ENCODE assay signal across 8 cellular contexts in the genomic region with DNA sequence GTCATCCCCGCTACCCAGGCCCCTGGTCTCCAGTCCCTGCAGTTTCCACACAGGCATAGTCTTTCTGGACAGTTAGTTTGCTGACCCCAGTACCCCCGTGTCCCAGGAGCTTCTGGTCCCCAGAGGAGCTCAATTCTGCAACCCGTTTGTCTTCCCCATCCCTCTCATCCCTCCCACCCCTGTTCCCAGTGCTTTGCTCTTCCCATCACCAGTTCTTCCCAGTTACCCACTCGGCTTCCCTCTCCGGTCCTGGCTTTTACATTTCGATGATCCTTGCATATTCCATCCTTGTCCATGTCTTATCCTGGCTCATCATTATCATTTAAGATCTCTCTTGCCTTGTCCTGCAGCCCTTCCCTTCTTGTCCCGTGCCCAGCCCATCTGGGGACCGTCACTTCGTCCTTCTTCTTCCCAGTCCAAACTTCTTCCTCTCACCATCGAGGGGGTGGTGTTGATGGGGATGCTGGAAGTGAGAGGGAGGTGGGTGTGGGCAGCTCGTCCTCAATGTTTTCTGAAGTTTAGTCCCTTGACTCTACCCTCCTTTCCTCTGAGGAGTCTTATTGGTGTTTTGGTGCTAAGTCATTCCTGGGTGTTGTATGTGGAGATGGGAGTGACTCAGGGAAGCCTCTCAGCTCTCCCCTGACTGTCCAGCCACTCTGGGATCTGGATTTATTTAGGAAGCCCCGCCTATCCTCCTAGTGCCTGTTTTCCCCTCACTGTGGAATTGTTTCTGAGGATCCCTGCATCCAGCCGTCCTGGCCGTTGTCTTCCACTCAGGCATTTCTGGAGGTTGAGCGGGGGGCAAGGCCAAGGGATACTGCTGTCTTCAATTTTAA. TPM values are rescaled to one million over a fixed set of nuclear protein-coding genes. Genes with fewer than 3 reads are reported as not detected.
DNase-seq lines count a peak whose midpoint lies in the region; ATAC-seq and TF ChIP-seq lines count a peak whose summit lies in the region.

No MANE protein-coding gene starts in this region.

- H3K4me3 ChIP-seq in liver (ENCODE audit: low read depth in 1 of 3, low read length in 3 of 3) (peak overlapping the region; percentile 83 to 93 (median 89)), thymus (ENCODE audit: low read length) (peak overlapping the region; percentile 66)

- H3K36me3 ChIP-seq in liver (ENCODE audit: control insufficient read depth in 4 of 4, insufficient read depth in 3 of 4, low read depth in 1 of 4, low read length in 3 of 4) (peaks cover 0 to 2% (median 0%) of the 10 kb centered on the region in 4 donors), thymus (ENCODE audit: control insufficient read depth, insufficient read depth) (peaks cover 5% of the 10 kb centered on the region)

- TF ChIP-seq CTCF in liver (IDR thresholded peaks at IDR 0.05; ENCODE audit: low read depth, low read length, missing input control), result no peak

- H3K9me3 ChIP-seq in liver (ENCODE audit: control insufficient read depth in 4 of 4, low read length in 3 of 4), result no peaks in the 10 kb centered on the region
- H3K9me3 ChIP-seq in thymus (ENCODE audit: control insufficient read depth), result no peaks in the 10 kb centered on the region

- TF ChIP-seq RAD21 in liver (IDR thresholded peaks at IDR 0.05), result no peak

- no peak for ATAC-seq in HG02885 (IDR thresholded peaks at IDR 0.05; ENCODE audit: poor library complexity, unreplicated experiment)

- peak overlapping the region; percentile 17 to 46 for H3K27ac ChIP-seq in liver (ENCODE audit: low read depth in 1 of 2, low read length in 2 of 2)
- no peak overlapping the region for H3K27ac ChIP-seq in thymus (ENCODE audit: low read depth)

- H3K9ac ChIP-seq in liver (ENCODE audit: low read depth in 1 of 2, low read length in 2 of 2), result peak overlapping the region; percentile 87 to 89

- DNase-seq in Daoy (ENCODE audit: low read depth) (peak; percentile 63), NCI-H226 (peak; percentile 57), cerebellar cortex (ENCODE audit: low spot score) (peak; percentile 54), NCI-H1048 (lab: John Stamatoyannopoulos, UW) (no peak), NCI-H748 treated with DMSO at 0.1 percent for 48 hours (lab: John Stamatoyannopoulos, UW) (no peak)

- WGBS in liver, result 36% methylated on average over 15 of the region's 15 CpGs
- WGBS in thymus, result 45% methylated on average over 15 of the region's 15 CpGs

- no peaks in the 10 kb centered on the region for H3K27me3 ChIP-seq in liver (ENCODE audit: control insufficient read depth in 4 of 4, insufficient read depth in 4 of 4, low read length in 3 of 4)
- no peaks in the 10 kb centered on the region for H3K27me3 ChIP-seq in thymus (ENCODE audit: control insufficient read depth, insufficient read depth)

- peaks cover 2 to 22% (median 17%) of the 10 kb centered on the region in 4 donors for H3K4me1 ChIP-seq in liver (ENCODE audit: control insufficient read depth in 4 of 4, insufficient read depth in 4 of 4, low read length in 3 of 4)
- H3K4me1 ChIP-seq in thymus (ENCODE audit: control insufficient read depth, insufficient read depth, low read length), result peaks cover 11% of the 10 kb centered on the region

TF ChIP-seq in liver, 16 proteins besides CTCF, POLR2A, EP300 and RAD21:
- TF ChIP-seq HNF4A (conservative IDR thresholded peaks at IDR 0.05) (no peak), MAX (IDR thresholded peaks at IDR 0.05) (no peak), NR2F2 (IDR thresholded peaks at IDR 0.05) (no peak), RXRA (IDR thresholded peaks at IDR 0.05) (no peak), SP1 (IDR thresholded peaks at IDR 0.05) (no peak), EGR1 (IDR thresholded peaks at IDR 0.05; ENCODE audit: low read depth in 2 of 2) (no peak), ATF3 (IDR thresholded peaks at IDR 0.05) (no peak), ZBTB33 (IDR thresholded peaks at IDR 0.05) (no peak), FOXA1 (IDR thresholded peaks at IDR 0.05) (no peak), HNF4G (IDR thresholded peaks at IDR 0.05) (no peak), YY1 (IDR thresholded peaks at IDR 0.05) (no peak), TAF1 (conservative IDR thresholded peaks at IDR 0.05) (no peak), JUND (IDR thresholded peaks at IDR 0.05) (no peak), FOXA2 (IDR thresholded peaks at IDR 0.05) (no peak), GABPA (IDR thresholded peaks at IDR 0.05 in 1 of 2, conservative IDR thresholded peaks at IDR 0.05 in 1 of 2) (no peak)
- TF ChIP-seq, protein P1, sequence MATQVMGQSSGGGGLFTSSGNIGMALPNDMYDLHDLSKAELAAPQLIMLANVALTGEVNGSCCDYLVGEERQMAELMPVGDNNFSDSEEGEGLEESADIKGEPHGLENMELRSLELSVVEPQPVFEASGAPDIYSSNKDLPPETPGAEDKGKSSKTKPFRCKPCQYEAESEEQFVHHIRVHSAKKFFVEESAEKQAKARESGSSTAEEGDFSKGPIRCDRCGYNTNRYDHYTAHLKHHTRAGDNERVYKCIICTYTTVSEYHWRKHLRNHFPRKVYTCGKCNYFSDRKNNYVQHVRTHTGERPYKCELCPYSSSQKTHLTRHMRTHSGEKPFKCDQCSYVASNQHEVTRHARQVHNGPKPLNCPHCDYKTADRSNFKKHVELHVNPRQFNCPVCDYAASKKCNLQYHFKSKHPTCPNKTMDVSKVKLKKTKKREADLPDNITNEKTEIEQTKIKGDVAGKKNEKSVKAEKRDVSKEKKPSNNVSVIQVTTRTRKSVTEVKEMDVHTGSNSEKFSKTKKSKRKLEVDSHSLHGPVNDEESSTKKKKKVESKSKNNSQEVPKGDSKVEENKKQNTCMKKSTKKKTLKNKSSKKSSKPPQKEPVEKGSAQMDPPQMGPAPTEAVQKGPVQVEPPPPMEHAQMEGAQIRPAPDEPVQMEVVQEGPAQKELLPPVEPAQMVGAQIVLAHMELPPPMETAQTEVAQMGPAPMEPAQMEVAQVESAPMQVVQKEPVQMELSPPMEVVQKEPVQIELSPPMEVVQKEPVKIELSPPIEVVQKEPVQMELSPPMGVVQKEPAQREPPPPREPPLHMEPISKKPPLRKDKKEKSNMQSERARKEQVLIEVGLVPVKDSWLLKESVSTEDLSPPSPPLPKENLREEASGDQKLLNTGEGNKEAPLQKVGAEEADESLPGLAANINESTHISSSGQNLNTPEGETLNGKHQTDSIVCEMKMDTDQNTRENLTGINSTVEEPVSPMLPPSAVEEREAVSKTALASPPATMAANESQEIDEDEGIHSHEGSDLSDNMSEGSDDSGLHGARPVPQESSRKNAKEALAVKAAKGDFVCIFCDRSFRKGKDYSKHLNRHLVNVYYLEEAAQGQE (IDR thresholded peaks at IDR 0.05), result no peak
TF ChIP-seq in liver: peak in this region for 0.

RNA-seq across cellular contexts. Expression of gene SNX29, which starts 0.9 kb away (rescaled TPM):
- 3.0 and 7.2 TPM in 2 replicates for total RNA-seq in Daoy (2014; rRNA removed; shearing (Covaris generic))
- total RNA-seq in liver, result 10 to 100 TPM in 1 of 2 donors, 1 to 10 TPM in 1; 8.9 to 10.5 TPM
- polyA plus RNA-seq in liver, result 10 to 100 TPM in 1 of 2 donors, 1 to 10 TPM in 1; 1.9 to 11.9 TPM
- 10.4 TPM for polyA plus RNA-seq in thymus

RNA-seq across cellular contexts. Expression of gene TNFRSF17, which starts 12.4 kb away (rescaled TPM):
- not detected in 2 replicates for total RNA-seq in Daoy (2014; rRNA removed; shearing (Covaris generic))
- total RNA-seq in liver, result under 1 TPM; 0.17 to 0.28 TPM
- polyA plus RNA-seq in liver, result 1 to 10 TPM in 1 of 2 donors, not detected in 1; 2.6 TPM
- polyA plus RNA-seq in thymus, result 3.5 TPM

RNA-seq across cellular contexts. Expression of gene NPIPB2, which starts 35.6 kb away (rescaled TPM):
- total RNA-seq in Daoy (2014; rRNA removed; shearing (Covaris generic)), result not detected in 2 replicates
- 1 to 10 TPM; 3.3 to 4.9 TPM for total RNA-seq in liver
- polyA plus RNA-seq in liver (1 to 10 TPM in 1 of 2 donors, under 1 TPM in 1; 0.75 to 3.3 TPM), thymus (19.4 TPM)

Comparison
In these comparisons a context has a peak if more than half of its experiments do, and no peak if none do; other contexts are left out.
1. DNase-seq: peak in Daoy (single experiment), NCI-H226 (single experiment) and cerebellar cortex (single experiment); none in NCI-H1048 (single experiment) and NCI-H748 treated with DMSO at 0.1 percent for 48 hours (single experiment).